ENCODE assay signal across 18 cellular contexts in genomic region chr20:62662422-62662821, GRCh38. TPM values are rescaled to one million over a fixed set of nuclear protein-coding genes. Genes with fewer than 3 reads are reported as not detected.
DNase-seq lines count a peak whose midpoint lies in the region; ATAC-seq and TF ChIP-seq lines count a peak whose summit lies in the region.
"Had no signal": no experiment of that assay in that cellular context is flagged by ENCODE, and none has a peak within 500 bp of the region (broad histone marks: within the 10 kb centered on the region; RNA-seq: fewer than 3 reads in every experiment).

No MANE protein-coding gene starts in this region.

- H3K27me3 ChIP-seq in PC-3 (ENCODE audit: low read length) (no peaks in the 10 kb centered on the region), psoas muscle (ENCODE audit: insufficient read depth in 3 of 3, low read length in 2 of 3) (peaks cover 0 to 4% (median 0%) of the 10 kb centered on the region in 3 donors)
- H3K27me3 ChIP-seq: right atrium auricular region had no signal

- POLR2A ChIA-PET in PC-3 (lab: Charles Lee; ENCODE audit: unreplicated experiment): no interaction called here

- no peaks in the 10 kb centered on the region for H3K9me2 ChIP-seq in PC-3 (replicated peaks; ENCODE audit: low read length)

- BruUV-seq in PC-3 (replicated peaks; lab: Mats Ljungman, UMichigan): no TSS peak

- DNase-seq in Daoy (ENCODE audit: low read depth): peak; percentile 20
- peak; percentile 38 for DNase-seq in PC-3
- peak; percentile 86 for DNase-seq in fibroblast of mammary gland (ENCODE audit: low read depth)
- no peak for DNase-seq in psoas muscle
- DNase-seq in NCI-H2081 treated with DMSO at 0.1 percent for 48 hours (lab: John Stamatoyannopoulos, UW): no peak
- DNase-seq in mesenteric fat pad (ENCODE audit: low spot score): no peak
- no peak for DNase-seq in DMS153 treated with DMSO at 0.1 percent for 48 hours (lab: John Stamatoyannopoulos, UW; ENCODE audit: unreplicated experiment)
- DNase-seq in SIG-M5 treated with dmso at 0.1 percent for 504 hours (lab: John Stamatoyannopoulos, UW; ENCODE audit: unreplicated experiment): no peak
- DNase-seq: activated CD8-positive, alpha-beta memory T cell treated with anti-CD3 and anti-CD28 coated beads, Interleukin-2, amount 10 ng/mL, durations not matched to agents 7 days and 5 days; activated naive CD4-positive, alpha-beta T cell treated with Interleukin-2 at 50 U/mL for 16 hours; CD8-positive, alpha-beta memory T cell; esophagus squamous epithelium; kidney; NCI-H1105; stimulated activated CD4-positive, alpha-beta T cell treated with anti-CD3 and anti-CD28 coated beads, Interleukin-4, amount 100 ng/mL, for 1 hour; stimulated activated naive B cell treated with anti-CD40 and anti-IgM and Interleukin-4, amounts not matched to agents 10 μg/mL and 1 μg/mL and 100 μg/mL, for 72 hours had no signal

- peak; percentile 3; the same call in 1 of the 2 replicates for ATAC-seq in PC-3
- peak; percentile 28 to 69 (median 46) for ATAC-seq in psoas muscle
- ATAC-seq: activated CD8-positive, alpha-beta memory T cell treated with anti-CD3 and anti-CD28 coated beads, Interleukin-2, amount 10 ng/mL, durations not matched to agents 7 days and 5 days; stimulated activated naive B cell treated with anti-CD40 and anti-IgM and Interleukin-4, amounts not matched to agents 10 μg/mL and 1 μg/mL and 100 μg/mL, for 72 hours had no signal

- H4K20me1 ChIP-seq in PC-3 (ENCODE audit: low read length): peaks cover 17% of the 10 kb centered on the region

- 72 to 83% (median 79%) methylated on average over 5 to 6 of the region's 6 CpGs for WGBS in psoas muscle, 3 donors

- H3K27ac ChIP-seq in PC-3 (ENCODE audit: low read length): peak overlapping the region; percentile 39
- H3K27ac ChIP-seq in psoas muscle: no peak overlapping the region
- H3K27ac ChIP-seq: right atrium auricular region had no signal

- CTCF ChIA-PET in PC-3 (lab: Charles Lee): no interaction called here

- no peaks in the 10 kb centered on the region for H3K9me3 ChIP-seq in PC-3 (ENCODE audit: low read length)
- no peaks in the 10 kb centered on the region for H3K9me3 ChIP-seq in psoas muscle
- H3K9me3 ChIP-seq: esophagus squamous epithelium, right atrium auricular region had no signal

- TF ChIP-seq CTCF in PC-3 (conservative IDR thresholded peaks at IDR 0.05; ENCODE audit: low read depth, low read length) (no peak), fibroblast of mammary gland (conservative IDR thresholded peaks at IDR 0.05; ENCODE audit: control insufficient read depth, insufficient read depth, low read depth, low read length) (no peak), psoas muscle (IDR thresholded peaks at IDR 0.05) (no peak)

- intact Hi-C loops in PC-3 (cut with micrococcal nuclease) (no loop called here), psoas muscle (cut with DNase I) (no loop called here)

- peaks cover 45% of the 10 kb centered on the region; the same call in 1 of the 2 replicates for H3K36me3 ChIP-seq in PC-3 (ENCODE audit: low read depth, low read length)
- H3K36me3 ChIP-seq in psoas muscle (ENCODE audit: insufficient read depth in 1 of 2, low read depth in 1 of 2): no peaks in the 10 kb centered on the region

- no peak overlapping the region for H2AFZ ChIP-seq in PC-3 (ENCODE audit: low read length)

- no peak overlapping the region for H3K4me3 ChIP-seq in PC-3 (ENCODE audit: low read length)
- no peak overlapping the region for H3K4me3 ChIP-seq in fibroblast of mammary gland (ENCODE audit: control insufficient read depth, low read depth, low read length)
- H3K4me3 ChIP-seq in psoas muscle: no peak overlapping the region
- H3K4me3 ChIP-seq: esophagus squamous epithelium, right atrium auricular region had no signal

- no peak overlapping the region for H3K4me2 ChIP-seq in PC-3 (ENCODE audit: low read length)

- peaks cover 3% of the 10 kb centered on the region for H3F3A ChIP-seq in PC-3 (ENCODE audit: low read length, unreplicated experiment)

- no peak overlapping the region for H3K9ac ChIP-seq in PC-3 (ENCODE audit: low read length)

- H3K4me1 ChIP-seq in PC-3 (ENCODE audit: insufficient read depth, low read length): peaks cover 18% of the 10 kb centered on the region; the same call in 1 of the 2 replicates
- H3K4me1 ChIP-seq in psoas muscle: no peaks in the 10 kb centered on the region

- H3K79me2 ChIP-seq in PC-3 (ENCODE audit: low read length): peaks cover 28% of the 10 kb centered on the region

RNA-seq across cellular contexts. Expression of gene SLCO4A1, which starts 20.1 kb away (rescaled TPM):
- total RNA-seq in Daoy (2014; rRNA removed; shearing (Covaris generic)): 15.4 and 16.3 TPM in 2 replicates
- total RNA-seq in PC-3 (2014; rRNA removed): 161 and 162 TPM in 2 replicates
- total RNA-seq in psoas muscle: 10 to 100 TPM in 1 of 4 donors, 1 to 10 TPM in 3; 5.3 to 12.8 (median 8.7) TPM
- polyA plus RNA-seq in psoas muscle: 10 to 100 TPM in 2 of 3 donors, 1 to 10 TPM in 1; 9.8 to 38.5 (median 17.5) TPM
- total RNA-seq in mesenteric fat pad: 44.4 TPM

RNA-seq across cellular contexts. Expression of gene NTSR1, which starts 46.2 kb away (rescaled TPM):
- 0.17 TPM in 1 of 2 replicates, not detected in the other for total RNA-seq in Daoy (2014; rRNA removed; shearing (Covaris generic))
- total RNA-seq in PC-3 (2014; rRNA removed): 7.8 and 10.6 TPM in 2 replicates
- under 1 TPM in 1 of 4 donors, not detected in 3; 0.08 TPM for total RNA-seq in psoas muscle
- polyA plus RNA-seq in psoas muscle: under 1 TPM; 0.01 to 0.07 (median 0.04) TPM
- total RNA-seq in mesenteric fat pad: not detected
- total RNA-seq: activated CD8-positive, alpha-beta memory T cell treated with anti-CD3 and anti-CD28 coated beads, Interleukin-2, amount 10 ng/mL, durations not matched to agents 7 days and 5 days; CD8-positive, alpha-beta memory T cell; SK-MEL-5 had no signal
- polyA plus RNA-seq: CD8-positive, alpha-beta memory T cell had no signal

Comparison
In these comparisons a context has a peak if more than half of its experiments do, and no peak if none do; other contexts are left out.
1. DNase-seq: peak in Daoy (single experiment), PC-3 (single experiment) and fibroblast of mammary gland (single experiment); none in psoas muscle (0 of 2), NCI-H2081 treated with DMSO at 0.1 percent for 48 hours (single experiment), mesenteric fat pad (single experiment), DMS153 treated with DMSO at 0.1 percent for 48 hours (single experiment) and SIG-M5 treated with dmso at 0.1 percent for 504 hours (single experiment).